ENCODE assay signal across 17 cellular contexts in the genomic region with DNA sequence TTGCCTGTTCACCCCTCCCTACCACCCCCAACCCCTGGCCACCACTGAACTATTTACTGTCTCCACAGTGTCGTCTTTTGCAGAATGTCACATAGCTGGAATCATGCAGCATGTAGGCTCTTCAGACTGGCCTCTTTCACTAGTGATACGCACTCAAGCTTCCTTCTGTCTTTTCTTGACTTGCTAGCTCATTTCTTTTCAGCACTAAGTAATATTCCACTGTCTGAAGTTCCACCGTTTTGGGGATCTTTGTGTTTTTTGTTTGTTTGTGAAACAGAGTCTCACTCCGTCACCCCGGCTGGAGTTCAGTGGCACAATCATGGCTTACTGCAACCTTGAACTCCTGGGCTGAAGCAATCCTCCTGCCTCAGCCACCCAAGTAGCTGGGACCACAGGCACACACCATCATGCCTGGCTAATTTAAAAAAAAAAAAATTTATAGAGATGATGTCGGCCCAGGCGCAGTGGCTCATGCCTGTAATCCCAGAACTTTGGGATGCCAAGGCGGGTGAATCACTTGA. TPM values are rescaled to one million over a fixed set of nuclear protein-coding genes. Genes with fewer than 3 reads are reported as not detected.
A peak's percentile ranks its signal among the peaks of the same experiment; 100 is the strongest.
DNase-seq lines count a peak whose midpoint lies in the region; ATAC-seq, FAIRE-seq and TF ChIP-seq lines count a peak whose summit lies in the region.
"Had no signal": no experiment of that assay in that cellular context is flagged by ENCODE, and none has a peak within 500 bp of the region (broad histone marks: within the 10 kb centered on the region; RNA-seq: fewer than 3 reads in every experiment).

No MANE protein-coding gene starts in this region.

- H3K9me3 ChIP-seq in HepG2 (ENCODE audit: low read length) = no peaks in the 10 kb centered on the region
- H3K9me3 ChIP-seq in right lobe of liver = no peaks in the 10 kb centered on the region
- H3K9me3 ChIP-seq in KOPT-K1 (ENCODE audit: insufficient read depth, low read length, poor library complexity, severe bottlenecking) = no peaks in the 10 kb centered on the region
- no peaks in the 10 kb centered on the region for H3K9me3 ChIP-seq in skeletal muscle satellite cell (replicated peaks; ENCODE audit: low read length)
- H3K9me3 ChIP-seq in endodermal cell (ENCODE audit: control insufficient read depth, low read length) = no peaks in the 10 kb centered on the region
- H3K9me3 ChIP-seq: HAP-1, tibial artery had no signal

- TF ChIP-seq POLR2A in HepG2 (IDR thresholded peaks at IDR 0.05; ENCODE audit: insufficient read depth in 1 of 2, low read depth in 2 of 2, low read length in 2 of 2) (no peak), right lobe of liver (IDR thresholded peaks at IDR 0.05) (no peak)

- FAIRE-seq in HepG2 (lab: Jason Lieb, UNC) = no peak
- FAIRE-seq: HTR-8/SVneo had no signal

- H3K9ac ChIP-seq in HepG2 (ENCODE audit: insufficient read depth, low read depth, low read length) (no peak overlapping the region), skeletal muscle satellite cell (ENCODE audit: low read depth, low read length) (no peak overlapping the region), endodermal cell (ENCODE audit: extremely low read depth, low read length, poor library complexity, severe bottlenecking) (no peak overlapping the region)

- CTCF ChIA-PET in HepG2 (lab: Yijun Ruan, JAX; ENCODE audit: low intra/inter-chr PET ratio, low total read pairs) = interaction anchor here (1.2 to 3.2 kb wide), 2 partner anchors 69 to 77 kb away, joined by 3 to 30 read pairs; no protein-coding TSS in a partner anchor

- BruUV-seq in HepG2 (replicated peaks; lab: Mats Ljungman, UMichigan) = no TSS peak

- no peaks in the 10 kb centered on the region for H3K79me2 ChIP-seq in HepG2 (ENCODE audit: insufficient read depth, low read length)

- TF ChIP-seq RAD21 in HepG2 (CRISPR knock-in tag; IDR thresholded peaks at IDR 0.05) = no peak

- H3K4me3 ChIP-seq in HepG2 (replicated peaks in 1 of 3; ENCODE audit: insufficient read depth in 1 of 3, low read depth in 2 of 3, low read length in 3 of 3) (no peak overlapping the region; a peak in 1 of 6 replicates), right lobe of liver (no peak overlapping the region), skeletal muscle satellite cell (ENCODE audit: low read length) (no peak overlapping the region), endodermal cell (ENCODE audit: low read length) (no peak overlapping the region)

- H3K27ac Mint-ChIP-seq in activated T-helper 17 cell treated with anti-CD3 and anti-CD28 coated beads, Interleukin-2, amount 50 U/mL, for 72 hours = no peak overlapping the region
- no peak overlapping the region for H3K27ac Mint-ChIP-seq in endodermal cell
- H3K27ac Mint-ChIP-seq: activated CD4-positive, alpha-beta memory T cell treated with anti-CD3 and anti-CD28 coated beads for 36 hours; CD4-positive, CD25-positive, alpha-beta regulatory T cell; stimulated activated naive CD8-positive, alpha-beta T cell treated with anti-CD3 and anti-CD28 coated beads, Interleukin-15, Interleukin-2, amounts not matched to agents 100 ng/mL and 50 ng/mL, for 24 hours had no signal

- H3K27me3 ChIP-seq in HepG2 (ENCODE audit: control insufficient read depth in 1 of 2, insufficient read depth in 2 of 2, low read length in 2 of 2) (no peaks in the 10 kb centered on the region), right lobe of liver (no peaks in the 10 kb centered on the region), skeletal muscle satellite cell (ENCODE audit: control insufficient read depth, insufficient read depth, low read length) (peaks cover 22% of the 10 kb centered on the region), endodermal cell (ENCODE audit: control insufficient read depth, insufficient read depth, low read length, poor library complexity, severe bottlenecking) (peaks cover 18% of the 10 kb centered on the region)

- in situ Hi-C loops in HepG2 (cut with HindIII; ENCODE audit: extremely low pct_ligation_motif_present, low pct_unique_long_range_greater_than_20kb) = loop anchor here (5.0 kb wide), 1 partner anchor 76 kb away; no protein-coding TSS in a partner anchor

- no peaks in the 10 kb centered on the region for H3K36me3 Mint-ChIP-seq in activated T-helper 17 cell treated with anti-CD3 and anti-CD28 coated beads, Interleukin-2, amount 50 U/mL, for 72 hours (ENCODE audit: low read depth)
- no peaks in the 10 kb centered on the region for H3K36me3 Mint-ChIP-seq in endodermal cell (ENCODE audit: low read depth)
- H3K36me3 Mint-ChIP-seq: activated CD4-positive, alpha-beta memory T cell treated with anti-CD3 and anti-CD28 coated beads for 36 hours; activated naive CD4-positive, alpha-beta T cell treated with anti-CD3 and anti-CD28 coated beads, Interleukin-2, amount 50 U/mL, for 24 hours; CD4-positive, CD25-positive, alpha-beta regulatory T cell had no signal

- no peaks in the 10 kb centered on the region for H3K9me3 Mint-ChIP-seq in activated T-helper 17 cell treated with anti-CD3 and anti-CD28 coated beads, Interleukin-2, amount 50 U/mL, for 72 hours
- H3K9me3 Mint-ChIP-seq in endodermal cell = no peaks in the 10 kb centered on the region
- H3K9me3 Mint-ChIP-seq: activated CD4-positive, alpha-beta memory T cell treated with anti-CD3 and anti-CD28 coated beads for 36 hours; activated naive CD4-positive, alpha-beta T cell treated with anti-CD3 and anti-CD28 coated beads, Interleukin-2, amount 50 U/mL, for 24 hours; stimulated activated naive CD8-positive, alpha-beta T cell treated with anti-CD3 and anti-CD28 coated beads, Interleukin-15, Interleukin-2, amounts not matched to agents 100 ng/mL and 50 ng/mL, for 24 hours had no signal

- intact Hi-C loops in HepG2 (cut with micrococcal nuclease; ENCODE audit: unreplicated experiment) = loop anchor here (1.0 kb wide), 1 partner anchor 77 kb away; no protein-coding TSS in a partner anchor
- intact Hi-C loops in right lobe of liver (cut with DNase I) = loop anchor here (5.0 to 10.0 kb wide), 3 partner anchors 49 to 79 kb away; no protein-coding TSS in a partner anchor
- intact Hi-C loops in head of caudate nucleus (cut with DNase I) = loop anchor here (5.0 kb wide), 1 partner anchor 81 kb away; no protein-coding TSS in a partner anchor

- WGBS in HepG2 (ENCODE audit: low lambda C conversion rate) = 51% methylated on average over 8 of the region's 8 CpGs
- WGBS in right lobe of liver (ENCODE audit: insufficient coverage, low coverage, low lambda C conversion rate, missing lambda C conversion rate) = 66% methylated on average over 8 of the region's 8 CpGs
- WGBS in endodermal cell (ENCODE audit: insufficient coverage in 1 of 2, insufficient read length in 1 of 2), 2 experiments = 89 to 93% methylated on average over 2 to 8 of the region's 8 CpGs

- no peaks in the 10 kb centered on the region for H4K20me1 ChIP-seq in HepG2 (ENCODE audit: insufficient read depth, low read length)

- TF ChIP-seq CTCF in HepG2 (CRISPR knock-in tag; IDR thresholded peaks at IDR 0.05) (no peak), right lobe of liver (IDR thresholded peaks at IDR 0.05) (no peak), endodermal cell (conservative IDR thresholded peaks at IDR 0.05) (no peak)

- H2AFZ ChIP-seq in HepG2 (ENCODE audit: low read length) = no peak overlapping the region

- H3K4me1 Mint-ChIP-seq in activated T-helper 17 cell treated with anti-CD3 and anti-CD28 coated beads, Interleukin-2, amount 50 U/mL, for 72 hours = no peaks in the 10 kb centered on the region
- H3K4me1 Mint-ChIP-seq in endodermal cell = no peaks in the 10 kb centered on the region

- H3K4me1 ChIP-seq in HepG2 (ENCODE audit: insufficient read depth, low read length) = peaks cover 51% of the 10 kb centered on the region
- H3K4me1 ChIP-seq in right lobe of liver = peaks cover 0 to 25% (median 10%) of the 10 kb centered on the region in 4 donors
- H3K4me1 ChIP-seq in skeletal muscle satellite cell (ENCODE audit: control insufficient read depth, insufficient read depth, low read length) = peaks cover 7% of the 10 kb centered on the region
- no peaks in the 10 kb centered on the region for H3K4me1 ChIP-seq in endodermal cell (ENCODE audit: control insufficient read depth, insufficient read depth, low read length)

- H3K27ac ChIP-seq in HepG2 (ENCODE audit: extremely low read length, insufficient read depth, low read length) (no peak overlapping the region), right lobe of liver (no peak overlapping the region), KOPT-K1 (ENCODE audit: low read depth, low read length, poor library complexity, severe bottlenecking) (peak overlapping the region; percentile 58), endodermal cell (ENCODE audit: low read depth, low read length) (no peak overlapping the region)
- H3K27ac ChIP-seq: tibial artery had no signal

- POLR2A ChIA-PET in HepG2 (lab: Yijun Ruan, JAX) = interaction anchor here (0.7 to 1.2 kb wide), 4 partner anchors 42 to 97 kb away, joined by 3 to 4 read pairs (median 4); no protein-coding TSS in a partner anchor

- ATAC-seq in HepG2 (peak; percentile 24; the same call in 2 of the 3 replicates), right lobe of liver (no peak)
- ATAC-seq in activated T-helper 17 cell treated with anti-CD3 and anti-CD28 coated beads, Interleukin-2, amount 50 U/mL, for 72 hours (replicated peaks) = no peak

- H3K36me3 ChIP-seq in HepG2 (replicated peaks in 1 of 2; ENCODE audit: control insufficient read depth in 1 of 2, insufficient read depth in 2 of 2, low read length in 2 of 2) = no peaks in the 10 kb centered on the region
- no peaks in the 10 kb centered on the region for H3K36me3 ChIP-seq in right lobe of liver
- H3K36me3 ChIP-seq in KOPT-K1 (ENCODE audit: insufficient read depth, low read length) = no peaks in the 10 kb centered on the region
- no peaks in the 10 kb centered on the region for H3K36me3 ChIP-seq in skeletal muscle satellite cell (ENCODE audit: insufficient read depth, low read length)
- no peaks in the 10 kb centered on the region for H3K36me3 ChIP-seq in endodermal cell (ENCODE audit: control insufficient read depth, insufficient read depth, low read length)
- H3K36me3 ChIP-seq: HAP-1, tibial artery, WERI-Rb-1 had no signal

- H3K4me3 Mint-ChIP-seq in activated T-helper 17 cell treated with anti-CD3 and anti-CD28 coated beads, Interleukin-2, amount 50 U/mL, for 72 hours = peak overlapping the region; percentile 66
- no peak overlapping the region for H3K4me3 Mint-ChIP-seq in endodermal cell

- peaks cover 7% of the 10 kb centered on the region for H3K27me3 Mint-ChIP-seq in activated T-helper 17 cell treated with anti-CD3 and anti-CD28 coated beads, Interleukin-2, amount 50 U/mL, for 72 hours
- peaks cover 30% of the 10 kb centered on the region for H3K27me3 Mint-ChIP-seq in endodermal cell (ENCODE audit: insufficient read depth)

- DNase-seq in HepG2 (ENCODE audit: low spot score) = no peak
- no peak for DNase-seq in right lobe of liver
- DNase-seq in head of caudate nucleus = no peak
- no peak for DNase-seq in endodermal cell
- DNase-seq in activated naive CD4-positive, alpha-beta T cell treated with anti-CD3 and anti-CD28 coated beads, Interleukin-2, amount 50 U/mL, for 16 hours = no peak
- DNase-seq: SIG-M5, tibial artery had no signal

- peak overlapping the region; percentile 24 for H3K4me2 ChIP-seq in HepG2 (ENCODE audit: low read depth, low read length)
- peak overlapping the region; percentile 79 for H3K4me2 ChIP-seq in skeletal muscle satellite cell (ENCODE audit: low read length)

- TF ChIP-seq EP300 in HepG2 (IDR thresholded peaks at IDR 0.05; ENCODE audit: low read depth in 2 of 2, low read length in 2 of 2) (no peak), HepG2 (CRISPR knock-in tag; IDR thresholded peaks at IDR 0.05; ENCODE audit: borderline replicate concordance) (no peak)

RNA-seq across cellular contexts. Expression of a gene that starts 43.4 kb away (rescaled TPM):
- total RNA-seq in HepG2 (2016; rRNA removed; fragmentation: Illumina TruSeq; extraction: Trizol) = 48.6 and 50.3 TPM in 2 replicates
- total RNA-seq in HepG2 (2016; cell fraction: cytosol; rRNA removed; fragmentation: Illumina TruSeq; extraction: Trizol; ENCODE audit: low read depth) = 154 and 160 TPM in 2 replicates
- 44.1 and 53.1 TPM in 2 replicates for total RNA-seq in HepG2 (2016; cell fraction: insoluble cytoplasmic fraction; rRNA removed; fragmentation: Illumina TruSeq; extraction: Trizol)
- 183 TPM in 2 replicates for total RNA-seq in HepG2 (2016; cell fraction: membrane; rRNA removed; fragmentation: Illumina TruSeq; extraction: Trizol)
- 22.6 and 24.9 TPM in 2 replicates for total RNA-seq in HepG2 (2016; cell fraction: nucleus; rRNA removed; fragmentation: Illumina TruSeq; extraction: Trizol)
- 15.2 and 15.4 TPM in 2 replicates for polyA plus RNA-seq in HepG2 (2011; rRNA removed)
- 15.2 and 20.3 TPM in 2 replicates for polyA plus RNA-seq in HepG2 (2011; cell fraction: cytosol; rRNA removed)
- 5.8 and 8.1 TPM in 2 replicates for polyA plus RNA-seq in HepG2 (2011; cell fraction: nucleus; rRNA removed)
- polyA plus RNA-seq in HepG2 (2012) = 20.1 and 21.0 TPM in 2 replicates
- 153 and 173 TPM in 2 replicates for polyA plus RNA-seq in HepG2 (2016; cell fraction: cytosol; fragmentation: Illumina TruSeq; extraction: Trizol; ENCODE audit: low read depth)
- polyA plus RNA-seq in HepG2 (2016; cell fraction: insoluble cytoplasmic fraction; fragmentation: Illumina TruSeq; extraction: Trizol; ENCODE audit: low read depth) = 42.4 and 45.4 TPM in 2 replicates
- polyA plus RNA-seq in HepG2 (2016; cell fraction: membrane; fragmentation: Illumina TruSeq; extraction: Trizol; ENCODE audit: low read depth) = 145 and 151 TPM in 2 replicates
- 34.7 and 35.9 TPM in 2 replicates for polyA plus RNA-seq in HepG2 (2016; cell fraction: nucleus; fragmentation: Illumina TruSeq; extraction: Trizol; ENCODE audit: insufficient read depth, low read depth)
- polyA minus RNA-seq in HepG2 (2011; rRNA and poly(A)+ RNA removed; ENCODE audit: low replicate concordance) = 5.3 and 8.8 TPM in 2 replicates
- 11.6 and 12.6 TPM in 2 replicates for polyA minus RNA-seq in HepG2 (2011; cell fraction: cytosol; rRNA and poly(A)+ RNA removed)
- polyA minus RNA-seq in HepG2 (2011; cell fraction: nucleus; rRNA and poly(A)+ RNA removed) = 10.7 and 13.2 TPM in 2 replicates
- total RNA-seq in right lobe of liver = 10 to 100 TPM in 3 of 6 experiments, 1 to 10 TPM in 3; 3.5 to 26.5 (median 8.2) TPM
- total RNA-seq in activated T-helper 17 cell treated with anti-CD3 and anti-CD28 coated beads, Interleukin-2, amount 50 U/mL, for 72 hours = 1 to 10 TPM; 3.6 to 7.6 TPM
- 6.3 TPM in 2 replicates for total RNA-seq in skeletal muscle satellite cell (2012; rRNA removed)
- total RNA-seq in endodermal cell = 10 to 100 TPM in 1 of 2 donors, 1 to 10 TPM in 1; 9.6 to 13.6 TPM
- 11.0 TPM for polyA plus RNA-seq in endodermal cell (2013, experiment 1 of 2)
- 10.4 TPM for polyA plus RNA-seq in endodermal cell (2013, experiment 2 of 2)
